Comparison of ENCODE assay signal across 8 cellular contexts in genomic region chr6:29647927-29648642, GRCh38. TPM values are rescaled to one million over a fixed set of nuclear protein-coding genes. Genes with fewer than 3 reads are reported as not detected.
DNase-seq lines count a peak whose midpoint lies in the region; ATAC-seq and TF ChIP-seq lines count a peak whose summit lies in the region.

No MANE protein-coding gene starts in this region.

- H3K4me3 Mint-ChIP-seq in WTC11 = no peak overlapping the region

- no peak overlapping the region for H3K4me3 ChIP-seq in DND-41 (ENCODE audit: low read depth in 1 of 2, low read length in 2 of 2)
- no peak overlapping the region for H3K4me3 ChIP-seq in right lobe of liver

- H3K9me3 Mint-ChIP-seq in WTC11 = no peaks in the 10 kb centered on the region

- no peak for TF ChIP-seq POLR2A in right lobe of liver (IDR thresholded peaks at IDR 0.05)

- no peaks in the 10 kb centered on the region for H3K36me3 Mint-ChIP-seq in WTC11

- DNase-seq in DND-41 = no peak
- peak; percentile 32 for DNase-seq in LHCN-M2 (ENCODE audit: low read depth)
- DNase-seq in WTC11 (ENCODE audit: low spot score) = no peak
- DNase-seq in right lobe of liver = no peak
- DNase-seq in T-helper 1 cell = no peak
- no peak for DNase-seq in T1000 (lab: John Stamatoyannopoulos, UW)

- H2AFZ ChIP-seq in DND-41 (ENCODE audit: low read depth, low read length) = no peak overlapping the region

- intact Hi-C loops in right lobe of liver (cut with DNase I) = no loop called here

- H3K4me1 Mint-ChIP-seq in WTC11 = peaks cover 26% of the 10 kb centered on the region

- no peaks in the 10 kb centered on the region for H3K27me3 Mint-ChIP-seq in WTC11 (ENCODE audit: low read depth)

- CTCF ChIA-PET in WTC11 (lab: Charles Lee) = interaction anchor here (0.6 to 12.0 kb wide), 25 partner anchors 9 to 366 kb away, joined by 3 to 531 read pairs (median 5); partner anchors contain the start of genes GABBR1, MOG and ZFP57

- H3K79me2 ChIP-seq in DND-41 (ENCODE audit: insufficient read depth, low read length) = no peaks in the 10 kb centered on the region

- no peak overlapping the region for H3K9ac ChIP-seq in DND-41 (ENCODE audit: low read depth, low read length)

- POLR2A ChIA-PET in WTC11 (lab: Charles Lee) = interaction anchor here (0.5 kb wide), 1 partner anchor 13 kb away, joined by 3 read pairs; no protein-coding TSS in a partner anchor

- ATAC-seq in DND-41 (ENCODE audit: insufficient read depth, low read depth) (no peak), WTC11 (peak; percentile 34), right lobe of liver (no peak), HG03135 (IDR thresholded peaks at IDR 0.05; ENCODE audit: unreplicated experiment) (no peak), GM19397 (IDR thresholded peaks at IDR 0.05; ENCODE audit: unreplicated experiment) (no peak)

- H3K4me2 ChIP-seq in DND-41 (ENCODE audit: insufficient read depth, low read length) = no peak overlapping the region

- H3K4me1 ChIP-seq in DND-41 (ENCODE audit: insufficient read depth, low read length) = peaks cover 15% of the 10 kb centered on the region
- peaks cover 0 to 3% (median 0%) of the 10 kb centered on the region in 4 donors for H3K4me1 ChIP-seq in right lobe of liver

- H4K20me1 ChIP-seq in DND-41 (ENCODE audit: insufficient read depth, low read length) = no peaks in the 10 kb centered on the region

- H3K27ac ChIP-seq in DND-41 (ENCODE audit: low read length) = no peak overlapping the region
- no peak overlapping the region for H3K27ac ChIP-seq in right lobe of liver

- TF ChIP-seq CTCF in DND-41 (IDR thresholded peaks at IDR 0.05; ENCODE audit: borderline replicate concordance, extremely low read depth, low read length, poor library complexity, severe bottlenecking) = peak; percentile 83
- no peak for TF ChIP-seq CTCF in WTC11 (IDR thresholded peaks at IDR 0.05)
- TF ChIP-seq CTCF in right lobe of liver (IDR thresholded peaks at IDR 0.05) = peak; percentile 35 to 51 (median 42)

- no peak overlapping the region for H3K27ac Mint-ChIP-seq in WTC11

- H3K36me3 ChIP-seq in DND-41 (ENCODE audit: insufficient read depth, low read length) = no peaks in the 10 kb centered on the region
- H3K36me3 ChIP-seq in right lobe of liver = no peaks in the 10 kb centered on the region

- H3K9me3 ChIP-seq in DND-41 (ENCODE audit: insufficient read depth, low read length, severe bottlenecking) (no peaks in the 10 kb centered on the region), right lobe of liver (no peaks in the 10 kb centered on the region)

- 84% methylated on average over 8 of the region's 23 CpGs for WGBS in right lobe of liver (ENCODE audit: insufficient coverage, low coverage, low lambda C conversion rate, missing lambda C conversion rate)

- H3K27me3 ChIP-seq in DND-41 (ENCODE audit: insufficient read depth, low read length, poor library complexity) (no peaks in the 10 kb centered on the region), right lobe of liver (no peaks in the 10 kb centered on the region)

TF ChIP-seq in WTC11, 78 proteins besides CTCF, POLR2A, EP300 and RAD21:
- peak; percentile 57; the same call in 1 of the 2 replicates for TF ChIP-seq ZNF121 (CRISPR knock-in tag; IDR thresholded peaks at IDR 0.05)
- no peak for TF ChIP-seq NFATC4 (CRISPR knock-in tag; IDR thresholded peaks at IDR 0.05)
- TF ChIP-seq ZNF138 (CRISPR knock-in tag; conservative IDR thresholded peaks at IDR 0.05) = no peak
TF ChIP-seq in WTC11: peak in this region for 1.

RNA-seq across cellular contexts. Expression of gene MOG, which starts 8.8 kb away (rescaled TPM):
- total RNA-seq in LHCN-M2 (2014; rRNA removed) (not detected in 2 replicates), WTC11 (2021) (0.55 to 1.2 TPM (median 0.57 TPM) in 3 replicates), right lobe of liver (not detected)
- not detected for polyA plus RNA-seq in LHCN-M2 (2012)

RNA-seq across cellular contexts. Expression of gene GABBR1, which starts 15.1 kb away (rescaled TPM):
- 6.3 and 8.2 TPM in 2 replicates for total RNA-seq in LHCN-M2 (2014; rRNA removed)
- 6.0 TPM for polyA plus RNA-seq in LHCN-M2 (2012)
- total RNA-seq in WTC11 (2021) = 82.5 to 107 TPM (median 83.0 TPM) in 3 replicates
- total RNA-seq in right lobe of liver = 1 to 10 TPM; 2.4 to 5.6 (median 4.9) TPM

RNA-seq across cellular contexts. Expression of gene ZFP57, which starts 32.9 kb away (rescaled TPM):
- not detected in 2 replicates for total RNA-seq in LHCN-M2 (2014; rRNA removed)
- polyA plus RNA-seq in LHCN-M2 (2012) = not detected
- 6.0 to 6.4 TPM (median 6.2 TPM) in 3 replicates for total RNA-seq in WTC11 (2021)
- under 1 TPM in 2 of 6 experiments, not detected in 4; 0.11 to 0.31 TPM for total RNA-seq in right lobe of liver
